In genomic region chr2:231483398-231484329, GRCh38 we compare ENCODE assay signal across 8 cellular contexts. TPM values are rescaled to one million over a fixed set of nuclear protein-coding genes. Genes with fewer than 3 reads are reported as not detected.
DNase-seq lines count a peak whose midpoint lies in the region; ATAC-seq and TF ChIP-seq lines count a peak whose summit lies in the region.

No MANE protein-coding gene starts in this region.

- peak; percentile 57 for ATAC-seq in activated CD8-positive, alpha-beta T cell treated with anti-CD3 and anti-CD28 coated beads for 36 hours
- no peak for ATAC-seq in GM18519 (IDR thresholded peaks at IDR 0.05; ENCODE audit: low FRiP score, unreplicated experiment)

- TF ChIP-seq CTCF in activated CD8-positive, alpha-beta T cell treated with anti-CD3 and anti-CD28 coated beads for 36 hours (IDR thresholded peaks at IDR 0.05) = no peak
- TF ChIP-seq CTCF in sigmoid colon (IDR thresholded peaks at IDR 0.05) (no peak), chondrocyte (IDR thresholded peaks at IDR 0.05) (no peak)

- peak overlapping the region; percentile 90 for H3K27ac Mint-ChIP-seq in activated CD8-positive, alpha-beta T cell treated with anti-CD3 and anti-CD28 coated beads for 36 hours
- no peak overlapping the region for H3K27ac Mint-ChIP-seq in chondrocyte (ENCODE audit: unreplicated experiment)

- TF ChIP-seq POLR2A in sigmoid colon (IDR thresholded peaks at IDR 0.05) = no peak

- no peaks in the 10 kb centered on the region for H3K9me3 Mint-ChIP-seq in activated CD8-positive, alpha-beta T cell treated with anti-CD3 and anti-CD28 coated beads for 36 hours
- no peaks in the 10 kb centered on the region for H3K9me3 Mint-ChIP-seq in chondrocyte (ENCODE audit: low read depth)

- intact Hi-C loops in activated CD8-positive, alpha-beta T cell treated with anti-CD3 and anti-CD28 coated beads for 36 hours (cut with micrococcal nuclease) = no loop called here
- intact Hi-C loops in sigmoid colon (cut with DNase I) = no loop called here

- no peaks in the 10 kb centered on the region for H3K9me3 ChIP-seq in sigmoid colon

- peaks cover 11% of the 10 kb centered on the region for H3K4me1 Mint-ChIP-seq in activated CD8-positive, alpha-beta T cell treated with anti-CD3 and anti-CD28 coated beads for 36 hours (ENCODE audit: low read depth)
- H3K4me1 Mint-ChIP-seq in chondrocyte (ENCODE audit: low read depth) = no peaks in the 10 kb centered on the region

- peak overlapping the region; percentile 18 to 49 (median 48) for H3K4me3 ChIP-seq in sigmoid colon

- no peaks in the 10 kb centered on the region for H3K36me3 ChIP-seq in sigmoid colon

- H3K27ac ChIP-seq in sigmoid colon = peak overlapping the region; percentile 70 to 79 (median 74)

- H3K4me3 Mint-ChIP-seq in activated CD8-positive, alpha-beta T cell treated with anti-CD3 and anti-CD28 coated beads for 36 hours = peak overlapping the region; percentile 77
- H3K4me3 Mint-ChIP-seq in chondrocyte (ENCODE audit: unreplicated experiment) = no peak overlapping the region

- peak; percentile 60 for DNase-seq in SIG-M5 treated with dmso at 0.1 percent for 504 hours (lab: John Stamatoyannopoulos, UW; ENCODE audit: unreplicated experiment)
- no peak for DNase-seq in SIG-M5 (lab: John Stamatoyannopoulos, UW)
- DNase-seq in activated CD8-positive, alpha-beta T cell treated with anti-CD3 and anti-CD28 coated beads for 36 hours = peak; percentile 46
- peak; percentile 37 for DNase-seq in fibroblast of gingiva (ENCODE audit: low read depth)
- DNase-seq in sigmoid colon = peak; percentile 62
- DNase-seq in chondrocyte (ENCODE audit: low spot score) = no peak
- no peak for DNase-seq in NAMALWA (ENCODE audit: low spot score)

- no peak for TF ChIP-seq EP300 in sigmoid colon (IDR thresholded peaks at IDR 0.05)

- H3K36me3 Mint-ChIP-seq in activated CD8-positive, alpha-beta T cell treated with anti-CD3 and anti-CD28 coated beads for 36 hours (ENCODE audit: low read depth) = no peaks in the 10 kb centered on the region
- no peaks in the 10 kb centered on the region for H3K36me3 Mint-ChIP-seq in chondrocyte (ENCODE audit: low read depth)

- WGBS in sigmoid colon, 2 donors = 62 to 79% methylated on average over 65 of the region's 65 CpGs

- H3K27me3 Mint-ChIP-seq in activated CD8-positive, alpha-beta T cell treated with anti-CD3 and anti-CD28 coated beads for 36 hours = no peaks in the 10 kb centered on the region
- no peaks in the 10 kb centered on the region for H3K27me3 Mint-ChIP-seq in chondrocyte (ENCODE audit: low read depth)

- POLR2A ChIA-PET in activated CD8-positive, alpha-beta T cell treated with anti-CD3 and anti-CD28 coated beads for 36 hours (lab: Charles Lee) = interaction anchor here (0.5 to 8.7 kb wide), 9 partner anchors 10 to 225 kb away, joined by 3 to 149 read pairs (median 3); partner anchors contain the start of genes NCL and PTMA

- H3K27me3 ChIP-seq in sigmoid colon = no peaks in the 10 kb centered on the region

- CTCF ChIA-PET in activated CD8-positive, alpha-beta T cell treated with anti-CD3 and anti-CD28 coated beads for 36 hours (lab: Charles Lee) = interaction anchor here (0.7 to 4.6 kb wide), 25 partner anchors 7 to 241 kb away, joined by 3 to 86 read pairs (median 7); partner anchors contain the start of gene NCL

- H3K4me1 ChIP-seq in sigmoid colon = peaks cover 0 to 10% (median 8%) of the 10 kb centered on the region in 4 donors

RNA-seq across cellular contexts. Expression of gene NCL, which starts 19.4 kb away (rescaled TPM):
- 1,000 to 10,000 TPM; 1,312 to 1,361 TPM for total RNA-seq in activated CD8-positive, alpha-beta T cell treated with anti-CD3 and anti-CD28 coated beads for 36 hours
- total RNA-seq in sigmoid colon (100 to 1,000 TPM; 100 to 227 (median 126) TPM), chondrocyte (298 to 471 TPM (median 302 TPM) in 3 replicates)
- 100 to 1,000 TPM in 2 of 3 donors, 10 to 100 TPM in 1; 82.1 to 273 (median 112) TPM for polyA plus RNA-seq in sigmoid colon

RNA-seq across cellular contexts. Expression of gene NMUR1, which starts 46.6 kb away (rescaled TPM):
- total RNA-seq in activated CD8-positive, alpha-beta T cell treated with anti-CD3 and anti-CD28 coated beads for 36 hours = under 1 TPM in 1 of 2 experiments, not detected in 1; 0.09 TPM
- total RNA-seq in sigmoid colon = under 1 TPM in 3 of 4 donors, not detected in 1; 0.14 to 0.36 (median 0.16) TPM
- polyA plus RNA-seq in sigmoid colon = under 1 TPM in 2 of 3 donors, not detected in 1; 0.23 to 0.28 TPM
- total RNA-seq in chondrocyte = 0.10 TPM in 1 of 3 replicates, not detected in the others

Comparison
In these comparisons a context has a peak if more than half of its experiments do, and no peak if none do; other contexts are left out.
1. DNase-seq: peak in SIG-M5 treated with dmso at 0.1 percent for 504 hours (single experiment), activated CD8-positive, alpha-beta T cell treated with anti-CD3 and anti-CD28 coated beads for 36 hours (single experiment), fibroblast of gingiva (single experiment) and sigmoid colon (single experiment); none in SIG-M5 (single experiment), chondrocyte (single experiment) and NAMALWA (single experiment).